2 cellular contexts compared by ENCODE assay signal in genomic region chr10:110672580-110672919, GRCh38.
TF ChIP-seq lines count a peak whose summit lies in the region.

No MANE protein-coding gene starts in this region.

TF ChIP-seq in IMR-90, 13 proteins besides CTCF, POLR2A, EP300 and RAD21 (continued from another document):
- TF ChIP-seq ELK1 (IDR thresholded peaks at IDR 0.05; ENCODE audit: borderline replicate concordance, low read depth, low read length) (no peak), MAFK (IDR thresholded peaks at IDR 0.05; ENCODE audit: low read depth, low read length) (no peak), RFX5 (IDR thresholded peaks at IDR 0.05; ENCODE audit: low read depth, low read length) (no peak), MAZ (IDR thresholded peaks at IDR 0.05; ENCODE audit: borderline replicate concordance, low read depth, low read length) (no peak), USF2 (IDR thresholded peaks at IDR 0.05; ENCODE audit: low read depth, low read length) (no peak), CHD1 (IDR thresholded peaks at IDR 0.05; ENCODE audit: low read depth, low read length) (no peak), BHLHE40 (IDR thresholded peaks at IDR 0.05; ENCODE audit: low read depth, low read length) (no peak), RCOR1 (IDR thresholded peaks at IDR 0.05; ENCODE audit: insufficient replicate concordance, low read length) (no peak), SMC3 (IDR thresholded peaks at IDR 0.05; ENCODE audit: low read depth, low read length) (no peak), FOS (IDR thresholded peaks at IDR 0.05; ENCODE audit: low read depth, low read length) (no peak), MXI1 (IDR thresholded peaks at IDR 0.05; ENCODE audit: borderline replicate concordance, low read depth, low read length) (no peak), NFE2L2 (IDR thresholded peaks at IDR 0.05; ENCODE audit: low read depth, low read length) (no peak)

TF ChIP-seq in neural cell, 6 proteins besides CTCF, POLR2A, EP300 and RAD21 (continued from another document):
- TF ChIP-seq REST (IDR thresholded peaks at IDR 0.05; ENCODE audit: borderline replicate concordance) (no peak), EZH2 (IDR thresholded peaks at IDR 0.05; ENCODE audit: borderline replicate concordance, insufficient read depth, low read length, poor library complexity, severe bottlenecking) (no peak), TAF1 (IDR thresholded peaks at IDR 0.05; ENCODE audit: low read depth) (no peak), POLR2AphosphoS5 (IDR thresholded peaks at IDR 0.05) (no peak), SMC3 (conservative IDR thresholded peaks at IDR 0.05; ENCODE audit: poor library complexity) (no peak)
